1 cellular context compared by ENCODE assay signal in the genomic region with DNA sequence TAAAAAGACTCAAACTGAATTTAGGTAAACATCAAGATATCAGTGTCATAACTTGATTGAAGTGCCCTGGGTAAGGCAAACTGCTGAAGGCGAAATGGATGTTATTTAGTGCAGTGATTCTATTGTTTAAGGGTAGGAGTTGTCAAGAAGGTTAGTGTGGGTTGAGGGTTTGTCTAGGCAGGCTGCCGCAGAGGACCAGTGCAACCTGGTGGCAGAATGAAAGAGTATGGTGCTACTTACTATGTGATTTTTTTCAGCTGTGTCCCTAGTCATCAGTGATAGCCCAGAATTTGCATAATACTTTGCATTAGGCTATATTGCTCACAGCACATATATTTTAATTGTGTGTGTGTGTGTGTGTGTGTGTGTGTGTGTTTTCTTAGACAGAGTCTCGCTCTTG.
TF ChIP-seq lines count a peak whose summit lies in the region.

No MANE protein-coding gene starts in this region.

TF ChIP-seq in SK-N-SH, 30 proteins besides CTCF, POLR2A, EP300 and RAD21 (continued from another document):
- TF ChIP-seq, protein P1, sequence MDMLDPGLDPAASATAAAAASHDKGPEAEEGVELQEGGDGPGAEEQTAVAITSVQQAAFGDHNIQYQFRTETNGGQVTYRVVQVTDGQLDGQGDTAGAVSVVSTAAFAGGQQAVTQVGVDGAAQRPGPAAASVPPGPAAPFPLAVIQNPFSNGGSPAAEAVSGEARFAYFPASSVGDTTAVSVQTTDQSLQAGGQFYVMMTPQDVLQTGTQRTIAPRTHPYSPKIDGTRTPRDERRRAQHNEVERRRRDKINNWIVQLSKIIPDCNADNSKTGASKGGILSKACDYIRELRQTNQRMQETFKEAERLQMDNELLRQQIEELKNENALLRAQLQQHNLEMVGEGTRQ (IDR thresholded peaks at IDR 0.05; ENCODE audit: borderline replicate concordance, low read depth, low read length): no peak
- TF ChIP-seq CHD2 (IDR thresholded peaks at IDR 0.05; ENCODE audit: low read length, partially characterized antibody): no peak
